Comparison of ENCODE assay signal across 1 cellular context in the genomic region with DNA sequence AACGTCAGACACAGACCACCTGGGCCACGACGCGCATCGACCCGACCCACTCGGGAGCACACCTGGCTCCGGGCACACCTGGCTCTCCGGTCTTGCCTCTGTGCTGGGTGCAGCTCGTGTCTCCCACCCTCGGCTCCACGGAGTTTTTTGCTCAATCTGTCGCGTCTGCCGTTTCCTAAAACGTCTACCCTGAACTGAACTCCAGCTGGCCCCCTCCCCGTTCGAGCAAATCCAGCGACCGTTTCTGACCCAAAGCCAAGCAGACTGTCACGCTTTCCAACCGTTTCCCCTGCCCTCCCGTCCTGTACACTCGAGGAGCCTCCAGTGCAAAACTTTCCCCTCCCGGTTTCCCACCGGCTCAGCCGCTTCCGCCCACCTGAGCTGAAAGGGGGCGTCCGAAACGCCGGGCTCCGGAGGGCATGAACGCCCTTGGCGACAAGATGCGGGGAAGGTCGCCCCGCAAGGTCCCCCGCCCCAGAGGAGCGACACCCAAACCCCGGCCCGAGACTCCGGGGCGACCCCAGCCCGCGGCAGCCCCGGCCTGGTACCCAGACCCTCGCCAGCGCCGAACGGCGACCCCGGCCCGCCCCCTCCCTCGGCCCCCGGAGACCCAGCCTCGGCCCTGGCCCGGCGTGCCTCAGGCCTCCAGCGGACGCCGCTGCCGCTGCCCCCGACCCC.
TF ChIP-seq lines count a peak whose summit lies in the region.

No MANE protein-coding gene starts in this region.

TF ChIP-seq in GM12878, 131 proteins besides CTCF, POLR2A, EP300 and RAD21:
- TF ChIP-seq GATAD2B (conservative IDR thresholded peaks at IDR 0.05; ENCODE audit: low read depth) = 0 out of 2 replicates have a peak, but pooled peaks have one; percentile 1
- TF ChIP-seq SREBF1 (IDR thresholded peaks at IDR 0.05; ENCODE audit: low read length) = no peak
- peak in 1 of 2 experiments; percentile 45; a peak in 1 of 3 replicates for TF ChIP-seq EGR1 (IDR thresholded peaks at IDR 0.05; ENCODE audit: borderline replicate concordance in 1 of 2, low read depth in 2 of 2, low read length in 2 of 2)
- 0 out of 2 replicates have a peak, but pooled peaks have one; percentile 41 for TF ChIP-seq TCF12 (IDR thresholded peaks at IDR 0.05; ENCODE audit: low read depth, low read length)
- TF ChIP-seq, protein P1, sequence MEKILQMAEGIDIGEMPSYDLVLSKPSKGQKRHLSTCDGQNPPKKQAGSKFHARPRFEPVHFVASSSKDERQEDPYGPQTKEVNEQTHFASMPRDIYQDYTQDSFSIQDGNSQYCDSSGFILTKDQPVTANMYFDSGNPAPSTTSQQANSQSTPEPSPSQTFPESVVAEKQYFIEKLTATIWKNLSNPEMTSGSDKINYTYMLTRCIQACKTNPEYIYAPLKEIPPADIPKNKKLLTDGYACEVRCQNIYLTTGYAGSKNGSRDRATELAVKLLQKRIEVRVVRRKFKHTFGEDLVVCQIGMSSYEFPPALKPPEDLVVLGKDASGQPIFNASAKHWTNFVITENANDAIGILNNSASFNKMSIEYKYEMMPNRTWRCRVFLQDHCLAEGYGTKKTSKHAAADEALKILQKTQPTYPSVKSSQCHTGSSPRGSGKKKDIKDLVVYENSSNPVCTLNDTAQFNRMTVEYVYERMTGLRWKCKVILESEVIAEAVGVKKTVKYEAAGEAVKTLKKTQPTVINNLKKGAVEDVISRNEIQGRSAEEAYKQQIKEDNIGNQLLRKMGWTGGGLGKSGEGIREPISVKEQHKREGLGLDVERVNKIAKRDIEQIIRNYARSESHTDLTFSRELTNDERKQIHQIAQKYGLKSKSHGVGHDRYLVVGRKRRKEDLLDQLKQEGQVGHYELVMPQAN (conservative IDR thresholded peaks at IDR 0.05) = peak; percentile 34; the same call in 1 of the 2 replicates
